Comparison of ENCODE assay signal across 9 cellular contexts in genomic region chr1:153612755-153613331, GRCh38. TPM values are rescaled to one million over a fixed set of nuclear protein-coding genes. Genes with fewer than 3 reads are reported as not detected.
DNase-seq lines count a peak whose midpoint lies in the region; ATAC-seq, FAIRE-seq and TF ChIP-seq lines count a peak whose summit lies in the region.
"Had no signal": no experiment of that assay in that cellular context is flagged by ENCODE, and none has a peak within 500 bp of the region (broad histone marks: within the 10 kb centered on the region; RNA-seq: fewer than 3 reads in every experiment).

TSS of gene S100A16 (minus strand) at chr1:153613137. CDS start at chr1:153608151, 4,986 bp downstream.

- RAD21 ChIA-PET in HCT116 (lab: Charles Lee; ENCODE audit: low non-redundant PET in 1 of 2, low total read pairs in 2 of 2, uncharacterized antibody in 2 of 2, unreplicated experiment in 2 of 2): interaction anchor here in 1 of 2 experiments (0.6 to 1.4 kb wide), 3 partner anchors 14 to 40 kb away, joined by 3 to 5 read pairs (median 3); partner anchors contain the start of gene S100A13

- peak within 1 kb of the TSS; percentile 88 for H3K4me2 ChIP-seq in HCT116 (ENCODE audit: low read length)

- no TSS peak for BruUV-seq in HCT116 (replicated peaks; lab: Mats Ljungman, UMichigan)
- BruUV-seq in MCF 10A (replicated peaks; lab: Mats Ljungman, UMichigan): no TSS peak

- peak within 1 kb of the TSS; percentile 93 for H3K9ac ChIP-seq in HCT116 (ENCODE audit: low read length)

- CTCF ChIA-PET in HCT116 (lab: Charles Lee) (interaction anchor here (0.6 to 7.7 kb wide), 6 partner anchors 14 to 102 kb away, joined by 3 to 76 read pairs (median 4); partner anchors contain the start of genes CHTOP, ILF2, S100A1 and S100A13), MCF 10A (lab: Yijun Ruan, JAX) (interaction anchor here (0.6 to 11.8 kb wide), 20 partner anchors 10 to 374 kb away, joined by 3 to 214 read pairs (median 4); partner anchors contain the start of genes CHTOP, RAB13, S100A1 and S100A13)

- intact Hi-C loops in HCT116 (cut with micrococcal nuclease): loop anchor here (5.0 kb wide), 1 partner anchor 81 kb away; no protein-coding TSS in a partner anchor
- intact Hi-C loops in MCF 10A (cut with micrococcal nuclease): loop anchor here (1.0 kb wide), 1 partner anchor 21 kb away; the partner anchor contains the start of gene CHTOP

- 15 to 38% (median 32%) methylated on average over 9 of the region's 9 CpGs for WGBS in small intestine, 3 donors

- TF ChIP-seq CTCF in HCT116 (IDR thresholded peaks at IDR 0.05 in 2 of 3, conservative IDR thresholded peaks at IDR 0.05 in 1 of 3; ENCODE audit: borderline replicate concordance in 1 of 3, insufficient read depth in 1 of 3, low read depth in 2 of 3, low read length in 2 of 3) (no peak), MCF 10A (IDR thresholded peaks at IDR 0.05; ENCODE audit: unreplicated experiment) (no peak)

- H3K4me1 ChIP-seq in HCT116 (ENCODE audit: control insufficient read depth in 1 of 2, insufficient read depth in 2 of 2, low read length in 2 of 2) (peaks cover 71 to 94% of the 10 kb centered on the region in 2 experiments), small intestine (ENCODE audit: control insufficient read depth in 2 of 2, insufficient read depth in 1 of 2, low read depth in 1 of 2, low read length in 1 of 2) (peaks cover 7 to 10% of the 10 kb centered on the region in 2 donors)

- FAIRE-seq in small intestine (lab: Jason Lieb, UNC): no peak

- ATAC-seq in HCT116: peak; percentile 48
- ATAC-seq in HG03097 (IDR thresholded peaks at IDR 0.05; ENCODE audit: low FRiP score, unreplicated experiment): no peak

- peaks cover 30% of the 10 kb centered on the region for H3K36me3 Mint-ChIP-seq in MCF 10A (ENCODE audit: insufficient read depth, unreplicated experiment)

- H2AFZ ChIP-seq in HCT116 (ENCODE audit: low read depth, low read length, poor library complexity, severe bottlenecking): no peak within 1 kb of the TSS

- POLR2A ChIA-PET in HCT116 (lab: Charles Lee): interaction anchor here (1.0 to 9.1 kb wide), 13 partner anchors 9 to 378 kb away, joined by 3 to 172 read pairs (median 8); partner anchors contain the start of genes CHTOP, CREB3L4, RPS27 and S100A1
- POLR2A ChIA-PET in MCF 10A (lab: Yijun Ruan, JAX): interaction anchor here (0.5 to 46.1 kb wide), 40 partner anchors 3 to 795 kb away, joined by 3 to 1272 read pairs (median 7); partner anchors contain the start of genes CHTOP, CREB3L4, GATAD2B and ILF2

- H3K36me3 ChIP-seq in HCT116 (ENCODE audit: control insufficient read depth in 1 of 2, insufficient read depth in 2 of 2, low read length in 2 of 2): no peaks in the 10 kb centered on the region
- no peaks in the 10 kb centered on the region for H3K36me3 ChIP-seq in small intestine (ENCODE audit: control insufficient read depth in 2 of 2, insufficient read depth in 2 of 2, low read length in 2 of 2)

- H3K79me2 ChIP-seq in HCT116 (ENCODE audit: insufficient read depth, low read length): peaks cover 68% of the 10 kb centered on the region

- H3K4me3 ChIP-seq in HCT116 (replicated peaks in 1 of 2; ENCODE audit: low read depth in 1 of 2, low read length in 2 of 2): peak within 1 kb of the TSS; percentile 88 to 92
- peak within 1 kb of the TSS; percentile 45 to 48 for H3K4me3 ChIP-seq in small intestine (ENCODE audit: low read depth in 1 of 2, low read length in 2 of 2)

- DNase-seq in HCT116 (ENCODE audit: low read depth, low spot score) (peak; percentile 56), MCF 10A (ENCODE audit: unreplicated experiment) (peak; percentile 98), iPS-NIHi11 (ENCODE audit: low spot score) (peak; percentile 86), small intestine (peak; percentile 97), NCI-H345 (lab: John Stamatoyannopoulos, UW) (no peak), NCI-H2196 treated with DMSO at 0.1 percent for 48 hours (lab: John Stamatoyannopoulos, UW; ENCODE audit: unreplicated experiment) (no peak)
- no peak for DNase-seq in activated CD4-positive, alpha-beta T cell treated with anti-CD3 and anti-CD28 coated beads, Interleukin-2, amount 50 U/mL, for 4 hours

- H3K27me3 ChIP-seq in HCT116 (ENCODE audit: insufficient read depth, low read length) (no peaks in the 10 kb centered on the region), small intestine (ENCODE audit: control insufficient read depth in 2 of 2, insufficient read depth in 2 of 2, low read length in 2 of 2) (no peaks in the 10 kb centered on the region)

- peak within 1 kb of the TSS; percentile 72 for H3K27ac ChIP-seq in HCT116 (ENCODE audit: low read depth, low read length)
- H3K27ac ChIP-seq in small intestine (ENCODE audit: low read depth in 1 of 2, low read length in 1 of 2): peak within 1 kb of the TSS; percentile 92 to 96

- no peaks in the 10 kb centered on the region for H3K9me3 Mint-ChIP-seq in MCF 10A (ENCODE audit: unreplicated experiment)

- H3K9me3 ChIP-seq in HCT116 (ENCODE audit: control insufficient read depth in 1 of 2, insufficient read depth in 1 of 2, low read depth in 1 of 2, low read length in 2 of 2): no peaks in the 10 kb centered on the region
- H3K9me3 ChIP-seq in small intestine (ENCODE audit: control insufficient read depth, low read depth): no peaks in the 10 kb centered on the region

- no peak for TF ChIP-seq RAD21 in HCT116 (IDR thresholded peaks at IDR 0.05; ENCODE audit: low read depth)

- peak within 1 kb of the TSS; percentile 94 for H3K27ac Mint-ChIP-seq in MCF 10A (ENCODE audit: low read depth, unreplicated experiment)

- no peaks in the 10 kb centered on the region for H4K20me1 ChIP-seq in HCT116 (ENCODE audit: insufficient read depth)

- peak within 1 kb of the TSS; percentile 90 for H3K4me3 Mint-ChIP-seq in MCF 10A (ENCODE audit: unreplicated experiment)

- H3K9me2 ChIP-seq in HCT116 (ENCODE audit: insufficient read depth): no peaks in the 10 kb centered on the region

- TF ChIP-seq POLR2A in HCT116 (IDR thresholded peaks at IDR 0.05; ENCODE audit: borderline replicate concordance, extremely low read depth, insufficient read depth, insufficient read length): no peak

- peaks cover 80% of the 10 kb centered on the region for H3K4me1 Mint-ChIP-seq in MCF 10A (ENCODE audit: insufficient read depth, unreplicated experiment)

- H3K27me3 Mint-ChIP-seq in MCF 10A (ENCODE audit: insufficient read depth, unreplicated experiment): no peaks in the 10 kb centered on the region

TF ChIP-seq in HCT116, 20 proteins besides CTCF, POLR2A, EP300 and RAD21:
- TF ChIP-seq POLR2AphosphoS5 (IDR thresholded peaks at IDR 0.05; ENCODE audit: low read depth, low read length): peak; percentile 94
- peak; percentile 59; the same call in 1 of the 2 replicates for TF ChIP-seq ZFX (IDR thresholded peaks at IDR 0.05)
- TF ChIP-seq MAX (IDR thresholded peaks at IDR 0.05): no peak
- peak; percentile 15 for TF ChIP-seq YY1 (IDR thresholded peaks at IDR 0.05; ENCODE audit: extremely low read depth, insufficient replicate concordance, low read depth, low read length)
- no peak for TF ChIP-seq ZBTB33 (IDR thresholded peaks at IDR 0.05; ENCODE audit: extremely low read depth, insufficient replicate concordance, low read length)

RNA-seq across cellular contexts. Expression of gene S100A16, which starts in this region (rescaled TPM):
- total RNA-seq in HCT116 (2021; ENCODE audit: unreplicated experiment) (196 TPM), MCF 10A (2022) (1,014 and 1,213 TPM in 2 replicates)
- 357 and 371 TPM in 2 replicates for polyA plus RNA-seq in HCT116 (2012)
- 100 to 1,000 TPM; 275 to 389 (median 355) TPM for polyA plus RNA-seq in small intestine
- polyA plus RNA-seq: neural cell had no signal

Comparison
In these comparisons a context has a peak if more than half of its experiments do, and no peak if none do; other contexts are left out.
1. DNase-seq: peak in HCT116 (single experiment), MCF 10A (single experiment), iPS-NIHi11 (single experiment) and small intestine (single experiment); none in NCI-H345 (single experiment), activated CD4-positive, alpha-beta T cell treated with anti-CD3 and anti-CD28 coated beads, Interleukin-2, amount 50 U/mL, for 4 hours (0 of 2) and NCI-H2196 treated with DMSO at 0.1 percent for 48 hours (single experiment).